12 cellular contexts compared by ENCODE assay signal in genomic region chr4:20305976-20306375, GRCh38. TPM values are rescaled to one million over a fixed set of nuclear protein-coding genes. Genes with fewer than 3 reads are reported as not detected.
DNase-seq lines count a peak whose midpoint lies in the region; ATAC-seq and TF ChIP-seq lines count a peak whose summit lies in the region.
"Had no signal": no experiment of that assay in that cellular context is flagged by ENCODE, and none has a peak within 500 bp of the region (broad histone marks: within the 10 kb centered on the region; RNA-seq: fewer than 3 reads in every experiment).

No MANE protein-coding gene starts in this region.

- H3K4me3 ChIP-seq in AG09309 (ENCODE audit: control insufficient read depth, low read depth, low read length) = no peak overlapping the region
- H3K4me3 ChIP-seq: spleen, stomach had no signal

- peak; percentile 48 for TF ChIP-seq RAD21 in Ishikawa (IDR thresholded peaks at IDR 0.05; ENCODE audit: low read depth)

- TF ChIP-seq CTCF in AG09309 (IDR thresholded peaks at IDR 0.05; ENCODE audit: control insufficient read depth, insufficient read depth, low read depth, low read length, missing control alignments) = peak; percentile 42

- intact Hi-C loops in left ventricle myocardium superior (cut with micrococcal nuclease) = no loop called here

- no peak for ATAC-seq in left ventricle myocardium superior
- ATAC-seq in GM21529 (IDR thresholded peaks at IDR 0.05; ENCODE audit: unreplicated experiment) = no peak
- no peak for ATAC-seq in esophagus mucosa
- ATAC-seq: T-cell had no signal

- no peak for DNase-seq in AG09309 (ENCODE audit: low read depth)
- peak; percentile 11 for DNase-seq in SKM-1 (lab: John Stamatoyannopoulos, UW; ENCODE audit: unreplicated experiment)
- DNase-seq in globus pallidus (ENCODE audit: low spot score) = peak; percentile 81
- DNase-seq in DMS114 treated with DMSO at 0.1 percent for 48 hours (lab: John Stamatoyannopoulos, UW; ENCODE audit: unreplicated experiment) = no peak
- DNase-seq in left ventricle myocardium superior = no peak
- DNase-seq: activated T-cell treated with anti-CD3 and anti-CD28 coated beads, Interleukin-2, amount 50 U/mL, for 48 hours; spleen; stomach; T-cell had no signal

- TF ChIP-seq EP300 in Ishikawa (IDR thresholded peaks at IDR 0.05; ENCODE audit: borderline replicate concordance) = no peak

TF ChIP-seq in Ishikawa, 13 proteins besides CTCF, POLR2A, EP300 and RAD21:
- no peak for TF ChIP-seq FOXM1 (IDR thresholded peaks at IDR 0.05; ENCODE audit: borderline replicate concordance, low read depth)
- no peak for TF ChIP-seq TEAD4 (IDR thresholded peaks at IDR 0.05)
- TF ChIP-seq NFIC (IDR thresholded peaks at IDR 0.05) = no peak
- no peak for TF ChIP-seq REST (IDR thresholded peaks at IDR 0.05; ENCODE audit: low read depth)
- TF ChIP-seq YY1 (IDR thresholded peaks at IDR 0.05; ENCODE audit: low read depth) = no peak
- no peak for TF ChIP-seq TCF12 (IDR thresholded peaks at IDR 0.05; ENCODE audit: low read depth)
- TF ChIP-seq TAF1 (IDR thresholded peaks at IDR 0.05; ENCODE audit: low read depth) = no peak
- no peak for TF ChIP-seq CEBPB (IDR thresholded peaks at IDR 0.05)
- TF ChIP-seq ZBTB7A (IDR thresholded peaks at IDR 0.05; ENCODE audit: low read depth) = no peak

RNA-seq across cellular contexts. Expression of gene SLIT2, which starts 54.3 kb away (rescaled TPM):
- 8.5 TPM for total RNA-seq in left ventricle myocardium superior
- total RNA-seq in esophagus mucosa = 2.5 TPM

Comparison
In these comparisons a context has a peak if more than half of its experiments do, and no peak if none do; other contexts are left out.
1. DNase-seq: peak in SKM-1 (single experiment) and globus pallidus (single experiment); none in AG09309 (single experiment), DMS114 treated with DMSO at 0.1 percent for 48 hours (single experiment) and left ventricle myocardium superior (single experiment).